In genomic region chr16:87954361-87954760, GRCh38 we compare ENCODE assay signal across 1 cellular context.
TF ChIP-seq lines count a peak whose summit lies in the region.

No MANE protein-coding gene starts in this region.

TF ChIP-seq in SK-N-SH, 30 proteins besides CTCF, POLR2A, EP300 and RAD21 (continued from another document):
- TF ChIP-seq REST (IDR thresholded peaks at IDR 0.05; ENCODE audit: low read depth, low read length) = no peak
- TF ChIP-seq RFX5 (IDR thresholded peaks at IDR 0.05; ENCODE audit: low read length) = no peak
- TF ChIP-seq FOXM1 (IDR thresholded peaks at IDR 0.05; ENCODE audit: low read depth) = no peak
- no peak for TF ChIP-seq CHD2 (IDR thresholded peaks at IDR 0.05; ENCODE audit: low read length, partially characterized antibody)
- TF ChIP-seq POLR2AphosphoS5 (IDR thresholded peaks at IDR 0.05; ENCODE audit: low read depth, low read length) = no peak
- TF ChIP-seq FOSL2 (IDR thresholded peaks at IDR 0.05; ENCODE audit: borderline replicate concordance, low read depth) = no peak
- TF ChIP-seq NRF1 (IDR thresholded peaks at IDR 0.05; ENCODE audit: low read depth, low read length) = no peak
- TF ChIP-seq GATA2 (CRISPR knock-in tag; IDR thresholded peaks at IDR 0.05) = no peak
- TF ChIP-seq ZBTB33 (IDR thresholded peaks at IDR 0.05; ENCODE audit: borderline replicate concordance, low read depth) = no peak
- no peak for TF ChIP-seq RXRA (IDR thresholded peaks at IDR 0.05; ENCODE audit: borderline replicate concordance, low read depth)
- no peak for TF ChIP-seq MEF2A (IDR thresholded peaks at IDR 0.05; ENCODE audit: borderline replicate concordance, low read depth)
- no peak for TF ChIP-seq JUND (IDR thresholded peaks at IDR 0.05)
- no peak for TF ChIP-seq ELF1 (IDR thresholded peaks at IDR 0.05)
- TF ChIP-seq SMC3 (IDR thresholded peaks at IDR 0.05; ENCODE audit: low read depth, low read length) = no peak
- TF ChIP-seq EZH2phosphoT487 (IDR thresholded peaks at IDR 0.05; ENCODE audit: borderline replicate concordance, low read depth) = no peak
- no peak for TF ChIP-seq TCF12 (IDR thresholded peaks at IDR 0.05)
- no peak for TF ChIP-seq MAX (IDR thresholded peaks at IDR 0.05; ENCODE audit: low read depth)
- no peak for TF ChIP-seq RCOR1 (IDR thresholded peaks at IDR 0.05; ENCODE audit: low read length)
- no peak for TF ChIP-seq GABPA (IDR thresholded peaks at IDR 0.05; ENCODE audit: low read depth)
